ENCODE assay signal across 21 cellular contexts in genomic region chr20:50311308-50312001, GRCh38.
DNase-seq lines count a peak whose midpoint lies in the region; ATAC-seq, FAIRE-seq and TF ChIP-seq lines count a peak whose summit lies in the region.
"Had no signal": no experiment of that assay in that cellular context is flagged by ENCODE, and none has a peak within 500 bp of the region (broad histone marks: within the 10 kb centered on the region; RNA-seq: fewer than 3 reads in every experiment).

No MANE protein-coding gene starts in this region.

- intact Hi-C loops in ascending aorta (cut with DNase I) (loop anchor here (2.0 kb wide), 2 partner anchors 67 to 103 kb away; no protein-coding TSS in a partner anchor), HepG2 (cut with micrococcal nuclease; ENCODE audit: unreplicated experiment) (no loop called here)
- intact Hi-C loops in activated T-helper 2 cell treated with anti-CD3 and anti-CD28 coated beads, Interferon-gamma antibody, Interleukin-2, Interleukin-4, amounts not matched to agents 10 μg/mL and 5 μg/mL and 100 μg/mL, durations not matched to agents 14 hours and 24 hours and 36 hours (cut with micrococcal nuclease), result no loop called here

- BruUV-seq in HepG2 (replicated peaks; lab: Mats Ljungman, UMichigan), result no TSS peak

- H2AFZ ChIP-seq in HepG2 (ENCODE audit: low read length) (no peak overlapping the region), smooth muscle cell (ENCODE audit: low read depth) (no peak overlapping the region)

- H3K9me3 ChIP-seq in ascending aorta (no peaks in the 10 kb centered on the region), HepG2 (ENCODE audit: low read length) (no peaks in the 10 kb centered on the region), smooth muscle cell (replicated peaks; ENCODE audit: low read depth) (no peaks in the 10 kb centered on the region), WERI-Rb-1 (ENCODE audit: severe bottlenecking) (no peaks in the 10 kb centered on the region)
- H3K9me3 ChIP-seq: SJSA1 had no signal

- H3K36me3 ChIP-seq in ascending aorta, result no peaks in the 10 kb centered on the region
- H3K36me3 ChIP-seq in HepG2 (replicated peaks in 1 of 2; ENCODE audit: control insufficient read depth in 1 of 2, insufficient read depth in 2 of 2, low read length in 2 of 2), result no peaks in the 10 kb centered on the region
- no peaks in the 10 kb centered on the region for H3K36me3 ChIP-seq in smooth muscle cell (ENCODE audit: low read depth)
- no peaks in the 10 kb centered on the region for H3K36me3 ChIP-seq in WERI-Rb-1
- H3K36me3 ChIP-seq: SJSA1 had no signal

- H3K36me3 Mint-ChIP-seq in activated T-helper 2 cell treated with anti-CD3 and anti-CD28 coated beads, Interferon-gamma antibody, Interleukin-2, Interleukin-4, amounts not matched to agents 10 μg/mL and 5 μg/mL and 100 μg/mL, durations not matched to agents 14 hours and 24 hours and 36 hours (ENCODE audit: low read depth), result no peaks in the 10 kb centered on the region
- H3K36me3 Mint-ChIP-seq: CD4-positive, alpha-beta memory T cell; stimulated activated naive B cell treated with anti-CD40 and anti-IgM and Interleukin-4, amounts not matched to agents 10 μg/mL and 1 μg/mL and 100 μg/mL, for 72 hours had no signal

- H3K27me3 Mint-ChIP-seq in activated T-helper 2 cell treated with anti-CD3 and anti-CD28 coated beads, Interferon-gamma antibody, Interleukin-2, Interleukin-4, amounts not matched to agents 10 μg/mL and 5 μg/mL and 100 μg/mL, durations not matched to agents 14 hours and 24 hours and 36 hours (ENCODE audit: low read depth), result peaks cover 20% of the 10 kb centered on the region

- no peak for ATAC-seq in HepG2
- ATAC-seq: activated T-helper 17 cell treated with anti-CD3 and anti-CD28 coated beads, Interleukin-2, amount 50 U/mL, for 72 hours; foreskin keratinocyte; left colon; stimulated activated naive B cell treated with anti-CD40 and anti-IgM and Interleukin-4, amounts not matched to agents 10 μg/mL and 1 μg/mL and 100 μg/mL, for 72 hours had no signal

- no peak for TF ChIP-seq CTCF in ascending aorta (IDR thresholded peaks at IDR 0.05)
- TF ChIP-seq CTCF in HepG2 (CRISPR knock-in tag; IDR thresholded peaks at IDR 0.05), result no peak
- TF ChIP-seq CTCF in smooth muscle cell (IDR thresholded peaks at IDR 0.05; ENCODE audit: borderline replicate concordance, insufficient read depth, poor library complexity, severe bottlenecking), result no peak
- no peak for TF ChIP-seq CTCF in WERI-Rb-1 (IDR thresholded peaks at IDR 0.05; ENCODE audit: low read depth, low read length)

- no peaks in the 10 kb centered on the region for H3K79me2 ChIP-seq in HepG2 (ENCODE audit: insufficient read depth, low read length)
- no peaks in the 10 kb centered on the region for H3K79me2 ChIP-seq in smooth muscle cell (ENCODE audit: low read depth)

- H3K9ac ChIP-seq in HepG2 (ENCODE audit: insufficient read depth, low read depth, low read length), result no peak overlapping the region
- H3K9ac ChIP-seq in smooth muscle cell (ENCODE audit: low read depth), result no peak overlapping the region

- H3K27me3 ChIP-seq in ascending aorta (no peaks in the 10 kb centered on the region), HepG2 (ENCODE audit: control insufficient read depth in 1 of 2, insufficient read depth in 2 of 2, low read length in 2 of 2) (no peaks in the 10 kb centered on the region), smooth muscle cell (ENCODE audit: low read depth) (no peaks in the 10 kb centered on the region), WERI-Rb-1 (ENCODE audit: insufficient read depth, low read depth, severe bottlenecking) (no peaks in the 10 kb centered on the region)
- H3K27me3 ChIP-seq: SJSA1 had no signal

- POLR2A ChIA-PET in HepG2 (lab: Yijun Ruan, JAX), result interaction anchor here (3.2 kb wide), 1 partner anchor 10 kb away, joined by 10 read pairs; no protein-coding TSS in a partner anchor

- H3K4me3 ChIP-seq in ascending aorta (no peak overlapping the region), HepG2 (replicated peaks in 1 of 3; ENCODE audit: insufficient read depth in 1 of 3, low read depth in 2 of 3, low read length in 3 of 3) (no peak overlapping the region), smooth muscle cell (no peak overlapping the region), WERI-Rb-1 (ENCODE audit: low read depth, low read length) (no peak overlapping the region)
- H3K4me3 ChIP-seq: SJSA1 had no signal

- H4K20me1 ChIP-seq in HepG2 (ENCODE audit: insufficient read depth, low read length), result no peaks in the 10 kb centered on the region
- no peaks in the 10 kb centered on the region for H4K20me1 ChIP-seq in smooth muscle cell (ENCODE audit: low read depth)

- CTCF ChIA-PET in HepG2 (lab: Yijun Ruan, JAX; ENCODE audit: low intra/inter-chr PET ratio, low total read pairs), result no interaction called here

- FAIRE-seq in HepG2 (lab: Jason Lieb, UNC), result no peak
- FAIRE-seq: endometrium, H54 had no signal

- in situ Hi-C loops in HepG2 (cut with HindIII; ENCODE audit: extremely low pct_ligation_motif_present, low pct_unique_long_range_greater_than_20kb), result no loop called here

- peaks cover 11 to 27% of the 10 kb centered on the region in 2 donors for H3K4me1 ChIP-seq in ascending aorta
- H3K4me1 ChIP-seq in HepG2 (ENCODE audit: insufficient read depth, low read length), result peaks cover 38% of the 10 kb centered on the region
- H3K4me1 ChIP-seq in smooth muscle cell (ENCODE audit: low read depth), result peaks cover 8% of the 10 kb centered on the region

- H3K4me2 ChIP-seq in HepG2 (ENCODE audit: low read depth, low read length), result no peak overlapping the region
- H3K4me2 ChIP-seq in smooth muscle cell, result no peak overlapping the region

- peaks cover 31% of the 10 kb centered on the region for H3F3A ChIP-seq in smooth muscle cell (ENCODE audit: low read depth)

- TF ChIP-seq EP300 in HepG2 (IDR thresholded peaks at IDR 0.05; ENCODE audit: low read depth in 2 of 2, low read length in 2 of 2), result no peak
- no peak for TF ChIP-seq EP300 in HepG2 (CRISPR knock-in tag; IDR thresholded peaks at IDR 0.05; ENCODE audit: borderline replicate concordance)

- peak; percentile 41 for DNase-seq in EH (ENCODE audit: low read depth)
- no peak for DNase-seq in ascending aorta (ENCODE audit: low spot score in 2 of 2)
- no peak for DNase-seq in HepG2 (ENCODE audit: low spot score)
- DNase-seq in smooth muscle cell (lab: John Stamatoyannopoulos, UW; ENCODE audit: unreplicated experiment), result no peak
- no peak for DNase-seq in NCI-H2081 (lab: John Stamatoyannopoulos, UW)
- DNase-seq in WERI-Rb-1, result no peak
- no peak for DNase-seq in activated T-helper 2 cell treated with anti-CD3 and anti-CD28 coated beads, Interferon-gamma antibody, Interleukin-2, Interleukin-4, amounts not matched to agents 10 μg/mL and 5 μg/mL and 100 μg/mL, durations not matched to agents 14 hours and 24 hours and 36 hours (ENCODE audit: low spot score)
- DNase-seq in NCI-H226, result no peak
- DNase-seq: activated CD4-positive, alpha-beta T cell treated with anti-CD3 and anti-CD28 coated beads for 1 hour; CD4-positive, alpha-beta memory T cell; cerebellar nuclear complex; DMS79 treated with DMSO at 0.1 percent for 48 hours; foreskin keratinocyte; left colon; NCI-H146; NCI-H2227 treated with DMSO at 0.1 percent for 48 hours; stimulated activated naive B cell treated with anti-CD40 and anti-IgM and Interleukin-4, amounts not matched to agents 10 μg/mL and 1 μg/mL and 100 μg/mL, for 72 hours had no signal

- no peaks in the 10 kb centered on the region for H3K9me3 Mint-ChIP-seq in activated T-helper 2 cell treated with anti-CD3 and anti-CD28 coated beads, Interferon-gamma antibody, Interleukin-2, Interleukin-4, amounts not matched to agents 10 μg/mL and 5 μg/mL and 100 μg/mL, durations not matched to agents 14 hours and 24 hours and 36 hours
- H3K9me3 Mint-ChIP-seq: activated T-helper 17 cell treated with anti-CD3 and anti-CD28 coated beads, Interleukin-2, amount 50 U/mL, for 72 hours had no signal

- 94% methylated on average over 12 of the region's 12 CpGs for WGBS in HepG2 (ENCODE audit: low lambda C conversion rate)
- 89% methylated on average over 12 of the region's 12 CpGs for WGBS in smooth muscle cell (ENCODE audit: low lambda C conversion rate)

- TF ChIP-seq POLR2A in HepG2 (IDR thresholded peaks at IDR 0.05; ENCODE audit: insufficient read depth in 1 of 2, low read depth in 2 of 2, low read length in 2 of 2), result no peak

- TF ChIP-seq RAD21 in HepG2 (CRISPR knock-in tag; IDR thresholded peaks at IDR 0.05), result no peak

- no peak overlapping the region for H3K4me3 Mint-ChIP-seq in activated T-helper 2 cell treated with anti-CD3 and anti-CD28 coated beads, Interferon-gamma antibody, Interleukin-2, Interleukin-4, amounts not matched to agents 10 μg/mL and 5 μg/mL and 100 μg/mL, durations not matched to agents 14 hours and 24 hours and 36 hours (ENCODE audit: low read depth)
- H3K4me3 Mint-ChIP-seq: activated T-helper 17 cell treated with anti-CD3 and anti-CD28 coated beads, Interleukin-2, amount 50 U/mL, for 72 hours; CD4-positive, alpha-beta memory T cell; stimulated activated naive B cell treated with anti-CD40 and anti-IgM and Interleukin-4, amounts not matched to agents 10 μg/mL and 1 μg/mL and 100 μg/mL, for 72 hours had no signal

- H3K4me1 Mint-ChIP-seq in activated T-helper 2 cell treated with anti-CD3 and anti-CD28 coated beads, Interferon-gamma antibody, Interleukin-2, Interleukin-4, amounts not matched to agents 10 μg/mL and 5 μg/mL and 100 μg/mL, durations not matched to agents 14 hours and 24 hours and 36 hours (ENCODE audit: low read depth), result no peaks in the 10 kb centered on the region
- H3K4me1 Mint-ChIP-seq: activated T-helper 17 cell treated with anti-CD3 and anti-CD28 coated beads, Interleukin-2, amount 50 U/mL, for 72 hours; CD4-positive, alpha-beta memory T cell had no signal

- H3K27ac ChIP-seq in ascending aorta, result peak overlapping the region; percentile 85 to 89
- H3K27ac ChIP-seq in HepG2 (ENCODE audit: extremely low read length, insufficient read depth, low read length), result no peak overlapping the region
- peak overlapping the region; percentile 99 for H3K27ac ChIP-seq in smooth muscle cell (ENCODE audit: low read depth)
- no peak overlapping the region for H3K27ac ChIP-seq in WERI-Rb-1
- H3K27ac ChIP-seq: foreskin keratinocyte, SJSA1 had no signal

- H3K27ac Mint-ChIP-seq in activated T-helper 2 cell treated with anti-CD3 and anti-CD28 coated beads, Interferon-gamma antibody, Interleukin-2, Interleukin-4, amounts not matched to agents 10 μg/mL and 5 μg/mL and 100 μg/mL, durations not matched to agents 14 hours and 24 hours and 36 hours, result no peak overlapping the region
- H3K27ac Mint-ChIP-seq: activated T-helper 17 cell treated with anti-CD3 and anti-CD28 coated beads, Interleukin-2, amount 50 U/mL, for 72 hours; stimulated activated naive B cell treated with anti-CD40 and anti-IgM and Interleukin-4, amounts not matched to agents 10 μg/mL and 1 μg/mL and 100 μg/mL, for 72 hours had no signal

TF ChIP-seq in HepG2, 621 proteins besides CTCF, POLR2A, EP300 and RAD21 (continues in another document):
- no peak for TF ChIP-seq CBX1 (IDR thresholded peaks at IDR 0.05; ENCODE audit: low read depth)
- no peak for TF ChIP-seq ZNF234 (CRISPR knock-in tag; conservative IDR thresholded peaks at IDR 0.05)

Comparison
In these comparisons a context has a peak if more than half of its experiments do, and no peak if none do; other contexts are left out.
1. H3K27ac ChIP-seq: peak in ascending aorta (2 of 2) and smooth muscle cell (single experiment); none in HepG2 (single experiment) and WERI-Rb-1 (single experiment).